Comparison of ENCODE assay signal across 19 cellular contexts in genomic region chr18:3397786-3398185, GRCh38.
"Had no signal": no experiment of that assay in that cellular context is flagged by ENCODE, and none has a peak within 500 bp of the region (broad histone marks: within the 10 kb centered on the region; RNA-seq: fewer than 3 reads in every experiment).

No MANE protein-coding gene starts in this region.

- H3K4me3 Mint-ChIP-seq: activated CD4-positive, alpha-beta T cell treated with anti-CD3 and anti-CD28 coated beads, Interleukin-2, amount 10 ng/mL, durations not matched to agents 24 days and 14 days; activated T-cell treated with anti-CD3 and anti-CD28 coated beads, Interleukin-2, amount 50 U/mL, for 4 hours; dendritic cell treated with granulocyte-macrophage colony-stimulating factor and Interleukin-4, amounts not matched to agents 40 ng/mL and 50 ng/mL, for 4 days; effector memory CD8-positive, alpha-beta T cell; natural killer cell; stimulated activated naive B cell treated with anti-CD40 and anti-IgM and Interleukin-4, amounts not matched to agents 10 μg/mL and 1 μg/mL and 100 μg/mL, for 72 hours had no signal

- H3K27me3 Mint-ChIP-seq: activated CD4-positive, alpha-beta T cell treated with anti-CD3 and anti-CD28 coated beads, Interleukin-2, amount 10 ng/mL, durations not matched to agents 24 days and 14 days; dendritic cell treated with granulocyte-macrophage colony-stimulating factor and Interleukin-4, amounts not matched to agents 40 ng/mL and 50 ng/mL, for 4 days; stimulated activated naive B cell treated with anti-CD40 and anti-IgM and Interleukin-4, amounts not matched to agents 10 μg/mL and 1 μg/mL and 100 μg/mL, for 72 hours had no signal

- H3K9me3 Mint-ChIP-seq: natural killer cell had no signal

- H3K27ac ChIP-seq: ascending aorta, neutrophil, parathyroid adenoma, sigmoid colon, tibial nerve, uterus had no signal

- H3K4me3 ChIP-seq: ascending aorta, sigmoid colon, tibial nerve, uterus had no signal

- DNase-seq: activated CD4-positive, alpha-beta T cell treated with anti-CD3 and anti-CD28 coated beads, Interleukin-2, amount 10 ng/mL, durations not matched to agents 24 days and 14 days; activated CD8-positive, alpha-beta memory T cell treated with anti-CD3 and anti-CD28 coated beads, Interleukin-2, amount 50 U/mL, for 4 hours; activated effector memory CD4-positive, alpha-beta T cell treated with Interleukin-2 at 50 U/mL for 16 hours; activated naive CD4-positive, alpha-beta T cell treated with anti-CD3 and anti-CD28 coated beads, Interleukin-2, amount 50 U/mL, for 16 hours; activated T-cell treated with anti-CD3 and anti-CD28 coated beads, Interleukin-2, amount 50 U/mL, for 4 hours; cerebellar nuclear complex; effector memory CD8-positive, alpha-beta T cell; left cardiac atrium; natural killer cell; sigmoid colon; stimulated activated naive B cell treated with anti-CD40 and anti-IgM and Interleukin-4, amounts not matched to agents 10 μg/mL and 1 μg/mL and 100 μg/mL, for 72 hours; T-helper 1 cell; T-helper 9 cell; uterus had no signal

- H3K9me3 ChIP-seq: ascending aorta, neutrophil, uterus had no signal

- H3K36me3 Mint-ChIP-seq: natural killer cell had no signal

- H3K27me3 ChIP-seq: ascending aorta, sigmoid colon, tibial nerve, uterus had no signal

- H3K4me1 ChIP-seq: ascending aorta, sigmoid colon, tibial nerve, uterus had no signal

- H3K36me3 ChIP-seq: ascending aorta, neutrophil, sigmoid colon, tibial nerve, uterus had no signal

- H3K27ac Mint-ChIP-seq: activated CD4-positive, alpha-beta T cell treated with anti-CD3 and anti-CD28 coated beads, Interleukin-2, amount 10 ng/mL, durations not matched to agents 24 days and 14 days; dendritic cell treated with granulocyte-macrophage colony-stimulating factor and Interleukin-4, amounts not matched to agents 40 ng/mL and 50 ng/mL, for 4 days; effector memory CD8-positive, alpha-beta T cell; natural killer cell; stimulated activated naive B cell treated with anti-CD40 and anti-IgM and Interleukin-4, amounts not matched to agents 10 μg/mL and 1 μg/mL and 100 μg/mL, for 72 hours had no signal
